In the genomic region with DNA sequence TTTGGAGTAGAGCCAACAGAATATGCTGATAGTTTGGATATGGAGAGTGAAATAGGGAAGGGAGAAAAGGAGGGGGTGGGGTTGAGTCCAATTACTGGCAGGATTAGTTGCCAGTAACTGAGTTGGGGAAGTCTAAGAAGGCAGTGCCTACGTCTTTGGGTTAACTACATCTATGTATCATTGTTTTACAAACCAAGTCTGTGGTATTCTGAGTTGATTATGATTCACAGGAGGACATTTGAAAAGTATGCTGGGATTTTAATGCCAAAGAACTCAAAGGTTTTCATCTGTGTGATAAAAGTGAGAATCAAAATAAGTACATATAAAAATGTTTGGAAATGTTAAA, we compare ENCODE assay signal across 14 cellular contexts. TPM values are rescaled to one million over a fixed set of nuclear protein-coding genes. Genes with fewer than 3 reads are reported as not detected.
DNase-seq lines count a peak whose midpoint lies in the region; ATAC-seq and TF ChIP-seq lines count a peak whose summit lies in the region.
"Had no signal": no experiment of that assay in that cellular context is flagged by ENCODE, and none has a peak within 500 bp of the region (broad histone marks: within the 10 kb centered on the region; RNA-seq: fewer than 3 reads in every experiment).

No MANE protein-coding gene starts in this region.

- H3K4me1 ChIP-seq in GM23248 (ENCODE audit: insufficient read depth), result peaks cover 64% of the 10 kb centered on the region
- H3K4me1 ChIP-seq in SK-N-SH (ENCODE audit: control insufficient read depth in 1 of 2, insufficient read depth in 2 of 2, low read depth in 1 of 2, low read length in 1 of 2), result peaks cover 5 to 42% of the 10 kb centered on the region in 2 experiments
- H3K4me1 ChIP-seq in colonic mucosa, result peaks cover 4% of the 10 kb centered on the region

- no peaks in the 10 kb centered on the region for H3K9me3 ChIP-seq in GM23248 (ENCODE audit: low read depth)
- no peaks in the 10 kb centered on the region for H3K9me3 ChIP-seq in SK-N-SH
- no peaks in the 10 kb centered on the region for H3K9me3 ChIP-seq in colonic mucosa

- no peaks in the 10 kb centered on the region for H3K9me2 ChIP-seq in GM23248 (ENCODE audit: insufficient read depth)
- H3K9me2 ChIP-seq in SK-N-SH, result no peaks in the 10 kb centered on the region

- no peak for TF ChIP-seq CTCF in SK-N-SH (IDR thresholded peaks at IDR 0.05)
- TF ChIP-seq CTCF in fibroblast of mammary gland (conservative IDR thresholded peaks at IDR 0.05; ENCODE audit: control insufficient read depth, insufficient read depth, low read depth, low read length), result no peak
- no peak for TF ChIP-seq CTCF in colonic mucosa (IDR thresholded peaks at IDR 0.05)

- peak; percentile 87 for DNase-seq in GM23248
- no peak for DNase-seq in SK-N-SH
- peak; percentile 87 for DNase-seq in fibroblast of mammary gland (ENCODE audit: low read depth)
- peak; percentile 75 for DNase-seq in renal cortical epithelial cell (ENCODE audit: low read depth)
- DNase-seq in globus pallidus (ENCODE audit: low spot score), result no peak
- DNase-seq in colonic mucosa, result no peak
- DNase-seq: activated CD4-positive, alpha-beta T cell treated with anti-CD3 and anti-CD28 coated beads, Interleukin-2, amount 50 U/mL, for 4 hours; activated naive CD4-positive, alpha-beta T cell treated with anti-CD3 and anti-CD28 coated beads, Interleukin-2, amount 50 U/mL, for 16 hours; effector memory CD4-positive, alpha-beta T cell; NCI-H1048; stimulated activated CD8-positive, alpha-beta memory T cell treated with anti-CD3 and anti-CD28 coated beads, Interleukin-4, amount 100 ng/mL, for 48 hours had no signal

- H3K27me3 ChIP-seq in GM23248 (replicated peaks; ENCODE audit: insufficient read depth) (no peaks in the 10 kb centered on the region), SK-N-SH (ENCODE audit: insufficient read depth) (no peaks in the 10 kb centered on the region), colonic mucosa (no peaks in the 10 kb centered on the region)

- H4K20me1 ChIP-seq in GM23248 (ENCODE audit: insufficient read depth) (no peaks in the 10 kb centered on the region), SK-N-SH (ENCODE audit: insufficient read depth) (no peaks in the 10 kb centered on the region)

- in situ Hi-C loops in GM23248 (cut with MboI), result no loop called here

- TF ChIP-seq RAD21 in SK-N-SH (IDR thresholded peaks at IDR 0.05; ENCODE audit: low read length), result no peak

- intact Hi-C loops in colonic mucosa (cut with DNase I), result no loop called here

- H3K36me3 ChIP-seq in GM23248 (ENCODE audit: low read depth), result no peaks in the 10 kb centered on the region
- H3K36me3 ChIP-seq in SK-N-SH (replicated peaks in 1 of 2; ENCODE audit: control insufficient read depth in 1 of 2, insufficient read depth in 2 of 2, low read length in 1 of 2), result no peaks in the 10 kb centered on the region
- H3K36me3 ChIP-seq in colonic mucosa, result no peaks in the 10 kb centered on the region

- peak overlapping the region; percentile 72 for H3K4me2 ChIP-seq in GM23248 (ENCODE audit: unreplicated experiment)
- H3K4me2 ChIP-seq in SK-N-SH, result peak overlapping the region; percentile 52

- H3K27ac ChIP-seq in GM23248 (peak overlapping the region; percentile 84), SK-N-SH (ENCODE audit: low read depth in 2 of 2, low read length in 1 of 2) (peak overlapping the region in 1 of 2 experiments; percentile 74; a peak in 3 of 4 replicates), colonic mucosa (no peak overlapping the region)

- H3K9ac ChIP-seq in GM23248 (peak overlapping the region; percentile 50), SK-N-SH (no peak overlapping the region; the same call in 1 of the 2 replicates), colonic mucosa (ENCODE audit: low read depth in 2 of 2, low read length in 2 of 2) (no peak overlapping the region)

- H3K79me2 ChIP-seq in GM23248 (ENCODE audit: insufficient read depth), result peaks cover 78% of the 10 kb centered on the region
- peaks cover 57% of the 10 kb centered on the region; the same call in 1 of the 2 replicates for H3K79me2 ChIP-seq in SK-N-SH (ENCODE audit: insufficient read depth)

- peaks cover 64% of the 10 kb centered on the region for H3F3A ChIP-seq in GM23248 (ENCODE audit: insufficient read depth)
- peaks cover 29% of the 10 kb centered on the region for H3F3A ChIP-seq in SK-N-SH (replicated peaks; ENCODE audit: insufficient read depth)

- no peak for TF ChIP-seq EP300 in SK-N-SH (IDR thresholded peaks at IDR 0.05; ENCODE audit: borderline replicate concordance in 1 of 2, low read depth in 1 of 2, low read length in 1 of 2)

- H2AFZ ChIP-seq in GM23248 (no peak overlapping the region), SK-N-SH (ENCODE audit: low read depth) (no peak overlapping the region)

- H3K4me3 ChIP-seq in GM23248 (peak overlapping the region; percentile 37), SK-N-SH (ENCODE audit: low read depth in 2 of 2, low read length in 1 of 2) (no peak overlapping the region), fibroblast of mammary gland (ENCODE audit: control insufficient read depth, low read depth, low read length) (no peak overlapping the region), colonic mucosa (no peak overlapping the region)

- no peak for ATAC-seq in HG03432 (IDR thresholded peaks at IDR 0.05; ENCODE audit: unreplicated experiment)
- ATAC-seq in HG03280 (IDR thresholded peaks at IDR 0.05; ENCODE audit: unreplicated experiment), result no peak
- ATAC-seq: natural killer cell treated with Interleukin-12 subunit alpha and Interleukin-12 subunit beta and Interleukin-15 and Interleukin-18, amount 100 ng/mL, for 72 hours had no signal

- CTCF ChIA-PET in SK-N-SH (lab: Yijun Ruan, JAX), result interaction anchor here (1.0 kb wide), 1 partner anchor 98 kb away, joined by 3 read pairs; no protein-coding TSS in a partner anchor

- POLR2A ChIA-PET in SK-N-SH (lab: Yijun Ruan, JAX), result no interaction called here

- WGBS in GM23248 (ENCODE audit: low coverage in 1 of 2, low lambda C conversion rate in 2 of 2, missing lambda C conversion rate in 2 of 2), 2 experiments, result 0 to 10% methylated on average over 1 of the region's 1 CpG
- 18% methylated on average over 1 of the region's 1 CpG for WGBS in SK-N-SH (ENCODE audit: low lambda C conversion rate)

TF ChIP-seq in SK-N-SH, 30 proteins besides CTCF, POLR2A, EP300 and RAD21:
- TF ChIP-seq EZH2phosphoT487 (IDR thresholded peaks at IDR 0.05; ENCODE audit: borderline replicate concordance, low read depth), result no peak
- peak; percentile 41; the same call in 1 of the 2 replicates for TF ChIP-seq FOSL2 (IDR thresholded peaks at IDR 0.05; ENCODE audit: borderline replicate concordance, low read depth)
- TF ChIP-seq NFIC (IDR thresholded peaks at IDR 0.05; ENCODE audit: borderline replicate concordance), result peak; percentile 32; the same call in 1 of the 2 replicates
- TF ChIP-seq, protein P1, sequence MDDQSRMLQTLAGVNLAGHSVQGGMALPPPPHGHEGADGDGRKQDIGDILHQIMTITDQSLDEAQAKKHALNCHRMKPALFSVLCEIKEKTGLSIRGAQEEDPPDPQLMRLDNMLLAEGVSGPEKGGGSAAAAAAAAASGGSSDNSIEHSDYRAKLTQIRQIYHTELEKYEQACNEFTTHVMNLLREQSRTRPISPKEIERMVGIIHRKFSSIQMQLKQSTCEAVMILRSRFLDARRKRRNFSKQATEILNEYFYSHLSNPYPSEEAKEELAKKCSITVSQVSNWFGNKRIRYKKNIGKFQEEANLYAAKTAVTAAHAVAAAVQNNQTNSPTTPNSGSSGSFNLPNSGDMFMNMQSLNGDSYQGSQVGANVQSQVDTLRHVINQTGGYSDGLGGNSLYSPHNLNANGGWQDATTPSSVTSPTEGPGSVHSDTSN (IDR thresholded peaks at IDR 0.05), result peak; percentile 41; the same call in 1 of the 2 replicates
TF ChIP-seq in SK-N-SH: peak in this region for 3.

RNA-seq across cellular contexts. Expression of a gene that starts 14.7 kb away (rescaled TPM):
- 76.9 and 83.9 TPM in 2 replicates for total RNA-seq in GM23248 (2014; rRNA removed; shearing (Covaris generic))
- polyA plus RNA-seq in GM23248 (2016; fragmentation: Nextera tagmentation; extraction: Ambion mirVana) (42.7 and 44.6 TPM in 2 replicates), SK-N-SH (2012; rRNA removed) (12.7 and 17.4 TPM in 2 replicates)
- polyA plus RNA-seq in SK-N-SH (2012; cell fraction: cytosol; rRNA removed), result 13.5 and 13.9 TPM in 2 replicates
- polyA plus RNA-seq in SK-N-SH (2012; cell fraction: nucleus; rRNA removed), result 19.6 and 19.8 TPM in 2 replicates
- total RNA-seq in renal cortical epithelial cell (149 and 161 TPM in 2 replicates), colonic mucosa (1 to 10 TPM; 5.0 to 9.3 TPM)

Comparison
In these comparisons a context has a peak if more than half of its experiments do, and no peak if none do; other contexts are left out.
1. DNase-seq: peak in GM23248 (single experiment), fibroblast of mammary gland (single experiment) and renal cortical epithelial cell (single experiment); none in SK-N-SH (single experiment), globus pallidus (single experiment) and colonic mucosa (single experiment).